Comparison of ENCODE assay signal across 8 cellular contexts in genomic region chr1:203351037-203351625, GRCh38. TPM values are rescaled to one million over a fixed set of nuclear protein-coding genes. Genes with fewer than 3 reads are reported as not detected.
A peak's percentile ranks its signal among the peaks of the same experiment; 100 is the strongest.
DNase-seq lines count a peak whose midpoint lies in the region; ATAC-seq, FAIRE-seq and TF ChIP-seq lines count a peak whose summit lies in the region.

Gene FMOD (minus strand): TSS chr1:203351122. CDS start chr1:203348270, 2,852 bp downstream.

- ATAC-seq in A549 (peak; percentile 62 to 74; a peak in 3 of 6 replicates), HCT116 (peak; percentile 95), HG03045 (IDR thresholded peaks at IDR 0.05; ENCODE audit: unreplicated experiment) (no peak)

- TF ChIP-seq CTCF in A549 (IDR thresholded peaks at IDR 0.05) (no peak), HCT116 (IDR thresholded peaks at IDR 0.05 in 2 of 3, conservative IDR thresholded peaks at IDR 0.05 in 1 of 3; ENCODE audit: borderline replicate concordance in 1 of 3, insufficient read depth in 1 of 3, low read depth in 2 of 3, low read length in 2 of 3) (peak in 2 of 3 experiments; percentile 16 to 34; a peak in 4 of 6 replicates), colonic mucosa (IDR thresholded peaks at IDR 0.05) (no peak)

- TF ChIP-seq RAD21 in A549 (conservative IDR thresholded peaks at IDR 0.05 in 1 of 2, IDR thresholded peaks at IDR 0.05 in 1 of 2) (no peak), HCT116 (IDR thresholded peaks at IDR 0.05; ENCODE audit: low read depth) (no peak)

- CTCF ChIA-PET in A549 (lab: Yijun Ruan, JAX), result interaction anchor here (0.9 to 23.4 kb wide), 4 partner anchors 9 to 153 kb away, joined by 3 to 510 read pairs (median 115); no protein-coding TSS in a partner anchor
- CTCF ChIA-PET in HCT116 (lab: Charles Lee), result interaction anchor here (0.9 kb wide), 1 partner anchor 24 kb away, joined by 3 read pairs; no protein-coding TSS in a partner anchor

- no peak within 1 kb of the TSS for H3K27ac ChIP-seq in A549
- H3K27ac ChIP-seq in HCT116 (ENCODE audit: low read depth, low read length), result no peak within 1 kb of the TSS
- H3K27ac ChIP-seq in colonic mucosa, result peak within 1 kb of the TSS; percentile 22
- peak within 1 kb of the TSS; percentile 59 to 68 for H3K27ac ChIP-seq in mucosa of rectum (ENCODE audit: low read depth in 2 of 2, low read length in 2 of 2)

- no peak within 1 kb of the TSS for H3K9ac ChIP-seq in HCT116 (ENCODE audit: low read length)
- peak within 1 kb of the TSS; percentile 30 to 66 for H3K9ac ChIP-seq in colonic mucosa (ENCODE audit: low read depth in 2 of 2, low read length in 2 of 2)
- H3K9ac ChIP-seq in mucosa of rectum (ENCODE audit: low read depth in 1 of 2, low read length in 2 of 2), result peak within 1 kb of the TSS in 1 of 2 donors; percentile 54

- no peaks in the 10 kb centered on the region for H3K36me3 ChIP-seq in HCT116 (ENCODE audit: control insufficient read depth in 1 of 2, insufficient read depth in 2 of 2, low read length in 2 of 2)
- H3K36me3 ChIP-seq in colonic mucosa, result no peaks in the 10 kb centered on the region
- peaks cover 0 to 3% of the 10 kb centered on the region in 2 donors for H3K36me3 ChIP-seq in mucosa of rectum (ENCODE audit: control insufficient read depth in 2 of 2, insufficient read depth in 2 of 2, low read length in 2 of 2)

- no peak for TF ChIP-seq EP300 in A549 (IDR thresholded peaks at IDR 0.05)

- H3K4me1 ChIP-seq in A549 (no peaks in the 10 kb centered on the region), HCT116 (ENCODE audit: control insufficient read depth in 1 of 2, insufficient read depth in 2 of 2, low read length in 2 of 2) (no peaks in the 10 kb centered on the region; a peak in 1 of 4 replicates), colonic mucosa (no peaks in the 10 kb centered on the region), mucosa of rectum (ENCODE audit: control insufficient read depth in 2 of 2, insufficient read depth in 2 of 2, low read length in 2 of 2) (peaks cover 5 to 12% of the 10 kb centered on the region in 2 donors)

- 37% methylated on average over 16 of the region's 17 CpGs for WGBS in A549 (ENCODE audit: missing lambda C conversion rate)

- POLR2A ChIA-PET in A549 (lab: Yijun Ruan, JAX), result no interaction called here
- POLR2A ChIA-PET in HCT116 (lab: Charles Lee), result no interaction called here

- RAD21 ChIA-PET in HCT116 (lab: Charles Lee; ENCODE audit: low non-redundant PET in 1 of 2, low total read pairs in 2 of 2, uncharacterized antibody in 2 of 2, unreplicated experiment in 2 of 2), result no interaction called here

- H3K4me3 ChIP-seq in A549, result no peak within 1 kb of the TSS
- no peak within 1 kb of the TSS for H3K4me3 ChIP-seq in HCT116 (replicated peaks in 1 of 2; ENCODE audit: low read depth in 1 of 2, low read length in 2 of 2)
- no peak within 1 kb of the TSS for H3K4me3 ChIP-seq in colonic mucosa
- peak within 1 kb of the TSS; percentile 25 to 55 for H3K4me3 ChIP-seq in mucosa of rectum (ENCODE audit: low read length in 2 of 2)

- BruUV-seq in HCT116 (replicated peaks; lab: Mats Ljungman, UMichigan), result no TSS peak

- DNase-seq in A549 (ENCODE audit: low read depth in 1 of 2, low spot score in 1 of 2) (no peak), HCT116 (ENCODE audit: low read depth, low spot score) (no peak), colonic mucosa (peak; percentile 66), NCI-H2171 treated with DMSO at 0.1 percent for 48 hours (lab: John Stamatoyannopoulos, UW) (no peak), NOMO-1 treated with dmso at 0.1 percent for 144 hours (lab: John Stamatoyannopoulos, UW; ENCODE audit: unreplicated experiment) (no peak)
- no peak for DNase-seq in effector CD8-positive, alpha-beta T cell (lab: John Stamatoyannopoulos, UW)

- H3K4me2 ChIP-seq in A549 (no peak within 1 kb of the TSS), HCT116 (ENCODE audit: low read length) (no peak within 1 kb of the TSS)

- no peaks in the 10 kb centered on the region for H4K20me1 ChIP-seq in HCT116 (ENCODE audit: insufficient read depth)

- no peaks in the 10 kb centered on the region for H3K79me2 ChIP-seq in HCT116 (ENCODE audit: insufficient read depth, low read length)

- no peak within 1 kb of the TSS for H2AFZ ChIP-seq in HCT116 (ENCODE audit: low read depth, low read length, poor library complexity, severe bottlenecking)

- no peak for FAIRE-seq in A549 (lab: Jason Lieb, UNC)

- H3K27me3 ChIP-seq in HCT116 (ENCODE audit: insufficient read depth, low read length) (peaks cover 15% of the 10 kb centered on the region; the same call in 1 of the 2 replicates), colonic mucosa (no peaks in the 10 kb centered on the region), mucosa of rectum (ENCODE audit: control insufficient read depth in 2 of 2, insufficient read depth in 2 of 2, low read length in 2 of 2) (no peaks in the 10 kb centered on the region)

- intact Hi-C loops in HCT116 (cut with micrococcal nuclease) (no loop called here), colonic mucosa (cut with DNase I) (loop anchor here (10.0 kb wide), 1 partner anchor 354 kb away; no protein-coding TSS in a partner anchor)

- no peaks in the 10 kb centered on the region for H3K9me2 ChIP-seq in HCT116 (ENCODE audit: insufficient read depth)

- H3K9me3 ChIP-seq in A549, result no peaks in the 10 kb centered on the region
- no peaks in the 10 kb centered on the region for H3K9me3 ChIP-seq in HCT116 (ENCODE audit: control insufficient read depth in 1 of 2, insufficient read depth in 1 of 2, low read depth in 1 of 2, low read length in 2 of 2)
- H3K9me3 ChIP-seq in colonic mucosa, result no peaks in the 10 kb centered on the region
- no peaks in the 10 kb centered on the region for H3K9me3 ChIP-seq in mucosa of rectum (ENCODE audit: control insufficient read depth in 2 of 2, low read length in 2 of 2)

- TF ChIP-seq POLR2A in A549 (IDR thresholded peaks at IDR 0.05; ENCODE audit: low read length) (no peak), HCT116 (IDR thresholded peaks at IDR 0.05; ENCODE audit: borderline replicate concordance, extremely low read depth, insufficient read depth, insufficient read length) (no peak)

TF ChIP-seq in A549, 52 proteins besides CTCF, POLR2A, EP300 and RAD21 (continues in another document):
- no peak for TF ChIP-seq SMC3 (IDR thresholded peaks at IDR 0.05)
- TF ChIP-seq CHD2 (IDR thresholded peaks at IDR 0.05; ENCODE audit: low read length, partially characterized antibody), result no peak
- no peak for TF ChIP-seq TP53 (CRISPR knock-in tag; IDR thresholded peaks at IDR 0.05)
- no peak for TF ChIP-seq POLR2AphosphoS2 (conservative IDR thresholded peaks at IDR 0.05; ENCODE audit: low read length)
- TF ChIP-seq BHLHE40 (IDR thresholded peaks at IDR 0.05; ENCODE audit: low read depth, low read length), result no peak
- TF ChIP-seq ZC3H11A (IDR thresholded peaks at IDR 0.05), result no peak

TF ChIP-seq in HCT116, 20 proteins besides CTCF, POLR2A, EP300 and RAD21:
- TF ChIP-seq ATF3 (IDR thresholded peaks at IDR 0.05) (no peak), SRF (IDR thresholded peaks at IDR 0.05; ENCODE audit: low read depth) (no peak), EZH2 (IDR thresholded peaks at IDR 0.05) (no peak), ELF1 (IDR thresholded peaks at IDR 0.05; ENCODE audit: borderline replicate concordance, low read depth) (no peak), SP1 (IDR thresholded peaks at IDR 0.05; ENCODE audit: low read depth) (no peak), CBX3 (IDR thresholded peaks at IDR 0.05; ENCODE audit: low read depth) (no peak), CEBPB (IDR thresholded peaks at IDR 0.05; ENCODE audit: low read depth) (no peak)

RNA-seq across cellular contexts. Expression of gene FMOD, which starts in this region (rescaled TPM):
- polyA plus RNA-seq in A549 (2011; rRNA removed) (0.03 and 0.04 TPM in 2 replicates), A549 (2017; fragmentation: RNase III; extraction: RNeasy Plus Mini Kit Qiagen cat#74134 plus additional on column Dnase treatment) (not detected in 3 replicates)
- 0.01 TPM in 2 replicates for polyA plus RNA-seq in A549 (2012; cell fraction: cytosol; rRNA removed)
- polyA plus RNA-seq in A549 (2012; cell fraction: nucleus; rRNA removed), result 0.02 TPM in 1 of 2 replicates, not detected in the other
- polyA minus RNA-seq in A549 (2011; rRNA and poly(A)+ RNA removed), result not detected in 2 replicates
- total RNA-seq in HCT116 (2021; ENCODE audit: unreplicated experiment) (not detected), colonic mucosa (10 to 100 TPM; 38.6 to 49.3 TPM)
- not detected in 2 replicates for polyA plus RNA-seq in HCT116 (2012)

Comparison
In these comparisons a context has a peak if more than half of its experiments do, and no peak if none do; other contexts are left out.
1. RNA of gene FMOD (total RNA-seq): 38.6 to 49.3 TPM in colonic mucosa; not detected in HCT116 (single experiment); every median in the first group is over 10 times any median in the second.
2. Peak in ATAC-seq in A549; RNA of the gene not detected or under 1 TPM.
3. Peak in ATAC-seq in HCT116; RNA of the gene not detected or under 1 TPM.
4. H3K27ac ChIP-seq: peak in colonic mucosa (single experiment) and mucosa of rectum (2 of 2); none in A549 (0 of 2) and HCT116 (single experiment).
5. H3K4me3 ChIP-seq: peak in mucosa of rectum (2 of 2); none in A549 (single experiment), HCT116 (0 of 2) and colonic mucosa (single experiment).
6. CTCF ChIP-seq: peak in HCT116 (2 of 3); none in A549 (single experiment) and colonic mucosa (single experiment).
7. Of the 6 proteins assayed by ChIP-seq in both A549 and HCT116: peak only in A549: none; only in HCT116: CTCF; in both: none; in neither: 5.